In the genomic region with DNA sequence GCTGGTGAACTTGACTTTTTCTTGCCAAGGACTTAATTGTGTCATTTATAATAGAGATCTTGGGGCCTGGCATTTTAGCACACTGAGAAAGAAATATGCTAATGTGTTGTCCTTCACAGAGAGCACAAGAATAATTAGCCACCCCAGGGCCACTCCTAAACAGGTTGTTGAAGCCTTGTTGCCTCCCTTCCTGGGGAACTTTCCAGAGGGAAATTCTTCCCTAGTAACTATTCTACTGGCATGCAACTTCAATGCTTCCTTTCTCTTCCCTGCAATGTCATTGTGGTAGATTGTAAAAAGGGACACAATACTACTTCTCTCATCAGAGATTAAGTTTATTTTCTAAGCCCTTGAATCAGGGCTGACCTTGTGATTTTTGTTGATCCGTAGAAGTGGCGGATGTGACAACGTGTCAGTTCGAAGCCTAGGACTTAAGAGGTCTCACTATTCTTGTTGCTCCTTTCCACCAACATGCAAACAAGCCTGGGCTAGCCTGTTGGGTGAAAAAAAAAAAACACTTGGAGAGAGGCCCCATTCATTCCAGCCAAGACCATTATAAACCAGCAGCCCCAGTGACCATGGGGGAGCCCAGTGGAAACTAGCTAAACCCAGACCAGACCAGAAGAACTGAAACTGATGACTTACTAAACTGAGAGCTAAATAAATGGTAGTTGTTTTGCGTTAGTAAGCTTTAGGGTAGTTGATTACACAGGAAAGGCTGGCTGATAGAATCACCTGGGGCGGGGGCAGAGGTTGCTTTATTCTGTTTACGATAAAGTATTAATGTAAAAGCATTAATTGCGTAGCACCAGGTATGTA, we compare ENCODE assay signal across 25 cellular contexts.
A peak's percentile ranks its signal among the peaks of the same experiment; 100 is the strongest.
DNase-seq lines count a peak whose midpoint lies in the region; ATAC-seq and TF ChIP-seq lines count a peak whose summit lies in the region.
"Had no signal": no experiment of that assay in that cellular context is flagged by ENCODE, and none has a peak within 500 bp of the region (broad histone marks: within the 10 kb centered on the region; RNA-seq: fewer than 3 reads in every experiment).

No MANE protein-coding gene starts in this region.

- peaks cover 0 to 6% of the 10 kb centered on the region in 2 donors for H3K27me3 Mint-ChIP-seq in natural killer cell (ENCODE audit: low read depth in 2 of 2)
- H3K27me3 Mint-ChIP-seq: activated CD4-positive, alpha-beta memory T cell treated with anti-CD3 and anti-CD28 coated beads, Interleukin-2, amount 10 ng/mL, durations not matched to agents 7 days and 5 days; activated naive CD8-positive, alpha-beta T cell treated with anti-CD3 and anti-CD28 coated beads, Interleukin-2, amount 50 U/mL, for 24 hours had no signal

- H3K27ac ChIP-seq in HUES64 (ENCODE audit: low read depth, low read length) (peak overlapping the region; percentile 63), ectodermal cell (ENCODE audit: insufficient read depth, low read depth, low read length, poor library complexity, severe bottlenecking) (peak overlapping the region; percentile 8), prostate gland (no peak overlapping the region)
- H3K27ac ChIP-seq: A549, epithelial cell of prostate, lower lobe of right lung, right lobe of liver had no signal

- peak; percentile 9 for DNase-seq in COLO829 (ENCODE audit: low spot score)
- peak; percentile 56 for DNase-seq in medulla oblongata (ENCODE audit: extremely low spot score)
- DNase-seq in dedifferentiated amniotic fluid mesenchymal stem cell (ENCODE audit: extremely low spot score) = no peak
- no peak for DNase-seq in natural killer cell
- DNase-seq in AG08395 (ENCODE audit: low spot score) = no peak
- no peak for DNase-seq in prostate gland (ENCODE audit: low spot score)
- DNase-seq: activated CD4-positive, alpha-beta memory T cell treated with anti-CD3 and anti-CD28 coated beads, Interleukin-2, amount 10 ng/mL, durations not matched to agents 7 days and 5 days; activated CD4-positive, CD25-positive, alpha-beta regulatory T cell; activated gamma-delta T cell; activated naive CD8-positive, alpha-beta T cell treated with anti-CD3 and anti-CD28 coated beads, Interleukin-2, amount 50 U/mL, for 24 hours; activated T-cell treated with anti-CD3 and anti-CD28 coated beads for 4 hours; COR-L47; cortex of kidney; foreskin fibroblast; lower lobe of right lung; NCI-H1694 treated with DMSO at 0.1 percent for 48 hours; NCI-H774; OCI-M1; right lobe of liver; stimulated activated CD4-positive, alpha-beta T cell treated with anti-CD3 and anti-CD28 coated beads, Interleukin-15, amount 100 ng/mL, for 24 hours had no signal

- ATAC-seq in natural killer cell = no peak
- ATAC-seq: A549; activated naive CD8-positive, alpha-beta T cell treated with anti-CD3 and anti-CD28 coated beads, Interleukin-2, amount 50 U/mL, for 24 hours; lower lobe of right lung; right lobe of liver; Right ventricle myocardium inferior had no signal

- H3K4me3 Mint-ChIP-seq in natural killer cell = no peak overlapping the region
- H3K4me3 Mint-ChIP-seq: activated CD4-positive, alpha-beta memory T cell treated with anti-CD3 and anti-CD28 coated beads, Interleukin-2, amount 10 ng/mL, durations not matched to agents 7 days and 5 days; activated naive CD8-positive, alpha-beta T cell treated with anti-CD3 and anti-CD28 coated beads, Interleukin-2, amount 50 U/mL, for 24 hours had no signal

- H3K27me3 ChIP-seq in HUES64 (ENCODE audit: insufficient read depth, low read length) = no peaks in the 10 kb centered on the region
- H3K27me3 ChIP-seq in ectodermal cell (ENCODE audit: control insufficient read depth, insufficient read depth, low read length, poor library complexity, severe bottlenecking) = no peaks in the 10 kb centered on the region
- no peaks in the 10 kb centered on the region for H3K27me3 ChIP-seq in prostate gland (replicated peaks; ENCODE audit: insufficient read depth)
- H3K27me3 ChIP-seq: right lobe of liver had no signal

- TF ChIP-seq CTCF in natural killer cell (IDR thresholded peaks at IDR 0.05) (no peak), prostate gland (IDR thresholded peaks at IDR 0.05) (no peak)

- no peak overlapping the region for H3K4me3 ChIP-seq in HUES64 (ENCODE audit: low read length)
- no peak overlapping the region for H3K4me3 ChIP-seq in ectodermal cell (ENCODE audit: insufficient read depth, low read depth, low read length)
- H3K4me3 ChIP-seq in prostate gland = no peak overlapping the region
- H3K4me3 ChIP-seq: A549, lower lobe of right lung, right lobe of liver had no signal

- H3K4me1 ChIP-seq in HUES64 (ENCODE audit: insufficient read depth, low read length) (peaks cover 22% of the 10 kb centered on the region), ectodermal cell (ENCODE audit: control insufficient read depth, insufficient read depth, low read length) (no peaks in the 10 kb centered on the region), prostate gland (replicated peaks) (no peaks in the 10 kb centered on the region)
- H3K4me1 ChIP-seq: A549, lower lobe of right lung, right lobe of liver had no signal

- H3K36me3 ChIP-seq in HUES64 (ENCODE audit: insufficient read depth, low read length) = no peaks in the 10 kb centered on the region
- H3K36me3 ChIP-seq in ectodermal cell (ENCODE audit: control insufficient read depth, insufficient read depth, low read length) = no peaks in the 10 kb centered on the region
- no peaks in the 10 kb centered on the region for H3K36me3 ChIP-seq in prostate gland
- H3K36me3 ChIP-seq: lower lobe of right lung, right lobe of liver had no signal

- H3K36me3 Mint-ChIP-seq in natural killer cell = no peaks in the 10 kb centered on the region

- peaks cover 0 to 4% of the 10 kb centered on the region in 2 donors for H3K9me3 Mint-ChIP-seq in natural killer cell

- H3K9me3 ChIP-seq in HUES64 (ENCODE audit: insufficient read depth, low read depth, low read length) = peaks cover 5% of the 10 kb centered on the region
- no peaks in the 10 kb centered on the region for H3K9me3 ChIP-seq in ectodermal cell (ENCODE audit: control insufficient read depth, low read length)
- H3K9me3 ChIP-seq in prostate gland = no peaks in the 10 kb centered on the region
- H3K9me3 ChIP-seq: A549, lower lobe of right lung, right lobe of liver had no signal

- 86% methylated on average over 8 of the region's 8 CpGs for WGBS in HUES64
- WGBS in ectodermal cell, 2 experiments = 65 to 70% methylated on average over 8 of the region's 8 CpGs
- WGBS in prostate gland = 80% methylated on average over 8 of the region's 8 CpGs

- no peak for TF ChIP-seq POLR2A in prostate gland (IDR thresholded peaks at IDR 0.05)

- H3K9ac ChIP-seq in HUES64 (ENCODE audit: low read depth, low read length) = no peak overlapping the region

- no peak overlapping the region for H3K27ac Mint-ChIP-seq in natural killer cell
- H3K27ac Mint-ChIP-seq: activated CD4-positive, alpha-beta memory T cell treated with anti-CD3 and anti-CD28 coated beads, Interleukin-2, amount 10 ng/mL, durations not matched to agents 7 days and 5 days; activated naive CD8-positive, alpha-beta T cell treated with anti-CD3 and anti-CD28 coated beads, Interleukin-2, amount 50 U/mL, for 24 hours had no signal

- intact Hi-C loops in natural killer cell (cut with micrococcal nuclease) (no loop called here), prostate gland (cut with DNase I) (no loop called here)

- H3K4me1 Mint-ChIP-seq in natural killer cell = no peaks in the 10 kb centered on the region
- H3K4me1 Mint-ChIP-seq: activated CD4-positive, alpha-beta memory T cell treated with anti-CD3 and anti-CD28 coated beads, Interleukin-2, amount 10 ng/mL, durations not matched to agents 7 days and 5 days had no signal

Comparison
In these comparisons a context has a peak if more than half of its experiments do, and no peak if none do; other contexts are left out.
1. DNase-seq: peak in COLO829 (single experiment) and medulla oblongata (single experiment); none in dedifferentiated amniotic fluid mesenchymal stem cell (single experiment), natural killer cell (single experiment), AG08395 (single experiment) and prostate gland (single experiment).
2. H3K27ac ChIP-seq: peak in HUES64 (single experiment) and ectodermal cell (single experiment); none in prostate gland (0 of 2).